In genomic region chr3:141410861-141411771, GRCh38 we compare ENCODE assay signal across 8 cellular contexts. TPM values are rescaled to one million over a fixed set of nuclear protein-coding genes. Genes with fewer than 3 reads are reported as not detected.
DNase-seq lines count a peak whose midpoint lies in the region; ATAC-seq and TF ChIP-seq lines count a peak whose summit lies in the region.

No MANE protein-coding gene starts in this region.

- TF ChIP-seq CTCF in SK-N-SH (IDR thresholded peaks at IDR 0.05) (no peak), colonic mucosa (IDR thresholded peaks at IDR 0.05) (no peak), vagina (IDR thresholded peaks at IDR 0.05) (no peak)

- peak in 1 of 2 donors; percentile 1 for TF ChIP-seq POLR2A in vagina (IDR thresholded peaks at IDR 0.05)

- H3K36me3 ChIP-seq in SK-N-SH (replicated peaks in 1 of 2; ENCODE audit: control insufficient read depth in 1 of 2, insufficient read depth in 2 of 2, low read length in 1 of 2): peaks cover 40 to 62% of the 10 kb centered on the region in 2 experiments
- H3K36me3 ChIP-seq in SK-N-MC (ENCODE audit: insufficient read depth, low read length): peaks cover 44% of the 10 kb centered on the region
- H3K36me3 ChIP-seq in colonic mucosa: no peaks in the 10 kb centered on the region
- H3K36me3 ChIP-seq in mucosa of stomach (ENCODE audit: control insufficient read depth, insufficient read depth, low read length): peaks cover 10% of the 10 kb centered on the region
- H3K36me3 ChIP-seq in vagina: peaks cover 0 to 15% of the 10 kb centered on the region in 2 donors

- no peak overlapping the region for H3K4me3 ChIP-seq in SK-N-SH (ENCODE audit: low read depth in 2 of 2, low read length in 1 of 2)
- no peak overlapping the region for H3K4me3 ChIP-seq in SK-N-MC
- H3K4me3 ChIP-seq in colonic mucosa: no peak overlapping the region
- no peak overlapping the region for H3K4me3 ChIP-seq in mucosa of stomach (ENCODE audit: low read length)
- H3K4me3 ChIP-seq in vagina: no peak overlapping the region

- ATAC-seq in SK-N-SH treated with all-trans-retinoic acid at 6 μM for 48 hours (no peak), GM19395 (IDR thresholded peaks at IDR 0.05; ENCODE audit: unreplicated experiment) (no peak)

- TF ChIP-seq RAD21 in SK-N-SH (IDR thresholded peaks at IDR 0.05; ENCODE audit: low read length): no peak

- peaks cover 71% of the 10 kb centered on the region for H3K79me2 ChIP-seq in SK-N-SH (ENCODE audit: insufficient read depth)

- POLR2A ChIA-PET in SK-N-SH (lab: Yijun Ruan, JAX): no interaction called here

- H3K9me3 ChIP-seq in SK-N-SH: no peaks in the 10 kb centered on the region
- H3K9me3 ChIP-seq in SK-N-MC (ENCODE audit: low read depth, low read length): no peaks in the 10 kb centered on the region
- H3K9me3 ChIP-seq in colonic mucosa: no peaks in the 10 kb centered on the region
- no peaks in the 10 kb centered on the region for H3K9me3 ChIP-seq in mucosa of stomach (ENCODE audit: control insufficient read depth, low read length)
- H3K9me3 ChIP-seq in vagina: no peaks in the 10 kb centered on the region

- peaks cover 31% of the 10 kb centered on the region for H3F3A ChIP-seq in SK-N-SH (replicated peaks; ENCODE audit: insufficient read depth)

- TF ChIP-seq EP300 in SK-N-SH (IDR thresholded peaks at IDR 0.05; ENCODE audit: borderline replicate concordance in 1 of 2, low read depth in 1 of 2, low read length in 1 of 2): no peak

- H4K20me1 ChIP-seq in SK-N-SH (ENCODE audit: insufficient read depth): no peaks in the 10 kb centered on the region

- WGBS in SK-N-SH (ENCODE audit: low lambda C conversion rate): 75% methylated on average over 9 of the region's 9 CpGs

- H3K4me2 ChIP-seq in SK-N-SH: no peak overlapping the region

- H3K9me2 ChIP-seq in SK-N-SH: no peaks in the 10 kb centered on the region

- CTCF ChIA-PET in SK-N-SH (lab: Yijun Ruan, JAX): interaction anchor here (1.1 to 1.5 kb wide), 4 partner anchors 8 to 50 kb away, joined by 3 to 4 read pairs (median 3); no protein-coding TSS in a partner anchor

- H3K27ac ChIP-seq in SK-N-SH (ENCODE audit: low read depth in 2 of 2, low read length in 1 of 2) (peak overlapping the region; percentile 34 to 78), SK-N-MC (peak overlapping the region; percentile 23), colonic mucosa (peak overlapping the region; percentile 85), vagina (peak overlapping the region; percentile 98)

- H3K9ac ChIP-seq in SK-N-SH: 0 out of 2 replicates have a peak overlapping the region, but pooled peaks have one; percentile 6
- H3K9ac ChIP-seq in SK-N-MC (ENCODE audit: insufficient read length): no peak overlapping the region
- peak overlapping the region; percentile 13 to 65 for H3K9ac ChIP-seq in colonic mucosa (ENCODE audit: low read depth in 2 of 2, low read length in 2 of 2)
- peak overlapping the region; percentile 9 for H3K9ac ChIP-seq in mucosa of stomach (ENCODE audit: low read length)

- intact Hi-C loops in colonic mucosa (cut with DNase I): no loop called here
- intact Hi-C loops in vagina (cut with DNase I): loop anchor here (10.0 kb wide), 1 partner anchor 46 kb away; the partner anchor contains the start of gene ZBTB38

- no peaks in the 10 kb centered on the region for H3K27me3 ChIP-seq in SK-N-SH (ENCODE audit: insufficient read depth)
- no peaks in the 10 kb centered on the region for H3K27me3 ChIP-seq in colonic mucosa
- no peaks in the 10 kb centered on the region for H3K27me3 ChIP-seq in mucosa of stomach (ENCODE audit: control insufficient read depth, insufficient read depth, low read length)
- no peaks in the 10 kb centered on the region for H3K27me3 ChIP-seq in vagina

- no peak overlapping the region for H2AFZ ChIP-seq in SK-N-SH (ENCODE audit: low read depth)

- no peak for DNase-seq in SK-N-SH
- no peak for DNase-seq in SK-N-MC (ENCODE audit: low read depth, low spot score)
- DNase-seq in colonic mucosa: peak; percentile 33
- DNase-seq in vagina (ENCODE audit: extremely low spot score in 2 of 2): no peak
- DNase-seq in NCI-H2029 treated with DMSO at 0.1 percent for 48 hours (lab: John Stamatoyannopoulos, UW): no peak

- H3K4me1 ChIP-seq in SK-N-SH (ENCODE audit: control insufficient read depth in 1 of 2, insufficient read depth in 2 of 2, low read depth in 1 of 2, low read length in 1 of 2) (peaks cover 30 to 46% of the 10 kb centered on the region in 2 experiments), colonic mucosa (peaks cover 29% of the 10 kb centered on the region), mucosa of stomach (ENCODE audit: control insufficient read depth, insufficient read depth, low read length) (peaks cover 65% of the 10 kb centered on the region), vagina (peaks cover 92% of the 10 kb centered on the region)

TF ChIP-seq in SK-N-SH, 30 proteins besides CTCF, POLR2A, EP300 and RAD21 (continues in another document):
- TF ChIP-seq USF2 (IDR thresholded peaks at IDR 0.05; ENCODE audit: borderline replicate concordance, low read depth, low read length): no peak
- TF ChIP-seq CHD2 (IDR thresholded peaks at IDR 0.05; ENCODE audit: low read length, partially characterized antibody): no peak
- TF ChIP-seq, protein P1, sequence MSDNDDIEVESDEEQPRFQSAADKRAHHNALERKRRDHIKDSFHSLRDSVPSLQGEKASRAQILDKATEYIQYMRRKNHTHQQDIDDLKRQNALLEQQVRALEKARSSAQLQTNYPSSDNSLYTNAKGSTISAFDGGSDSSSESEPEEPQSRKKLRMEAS (IDR thresholded peaks at IDR 0.05; ENCODE audit: low read depth): no peak
- no peak for TF ChIP-seq RXRA (IDR thresholded peaks at IDR 0.05; ENCODE audit: borderline replicate concordance, low read depth)
- no peak for TF ChIP-seq SMC3 (IDR thresholded peaks at IDR 0.05; ENCODE audit: low read depth, low read length)
- TF ChIP-seq RFX5 (IDR thresholded peaks at IDR 0.05; ENCODE audit: low read length): no peak
- TF ChIP-seq EZH2phosphoT487 (IDR thresholded peaks at IDR 0.05; ENCODE audit: borderline replicate concordance, low read depth): no peak
- TF ChIP-seq FOSL2 (IDR thresholded peaks at IDR 0.05; ENCODE audit: borderline replicate concordance, low read depth): no peak
- no peak for TF ChIP-seq FOXM1 (IDR thresholded peaks at IDR 0.05; ENCODE audit: low read depth)
- TF ChIP-seq YY1 (IDR thresholded peaks at IDR 0.05; ENCODE audit: low read depth): no peak
- TF ChIP-seq GABPA (IDR thresholded peaks at IDR 0.05; ENCODE audit: low read depth): no peak

TF ChIP-seq in SK-N-SH treated with all-trans-retinoic acid at 6 μM for 48 hours, 23 proteins besides CTCF, POLR2A, EP300 and RAD21:
- TF ChIP-seq, protein P2, sequence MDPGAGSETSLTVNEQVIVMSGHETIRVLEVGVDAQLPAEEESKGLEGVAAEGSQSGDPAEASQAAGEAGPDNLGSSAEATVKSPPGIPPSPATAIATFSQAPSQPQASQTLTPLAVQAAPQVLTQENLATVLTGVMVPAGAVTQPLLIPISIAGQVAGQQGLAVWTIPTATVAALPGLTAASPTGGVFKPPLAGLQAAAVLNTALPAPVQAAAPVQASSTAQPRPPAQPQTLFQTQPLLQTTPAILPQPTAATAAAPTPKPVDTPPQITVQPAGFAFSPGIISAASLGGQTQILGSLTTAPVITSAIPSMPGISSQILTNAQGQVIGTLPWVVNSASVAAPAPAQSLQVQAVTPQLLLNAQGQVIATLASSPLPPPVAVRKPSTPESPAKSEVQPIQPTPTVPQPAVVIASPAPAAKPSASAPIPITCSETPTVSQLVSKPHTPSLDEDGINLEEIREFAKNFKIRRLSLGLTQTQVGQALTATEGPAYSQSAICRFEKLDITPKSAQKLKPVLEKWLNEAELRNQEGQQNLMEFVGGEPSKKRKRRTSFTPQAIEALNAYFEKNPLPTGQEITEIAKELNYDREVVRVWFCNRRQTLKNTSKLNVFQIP (CRISPR knock-in tag; IDR thresholded peaks at IDR 0.05; ENCODE audit: borderline replicate concordance, low read depth): no peak
- TF ChIP-seq ZNF70 (CRISPR knock-in tag; IDR thresholded peaks at IDR 0.05): no peak
- TF ChIP-seq GLIS3 (CRISPR knock-in tag; IDR thresholded peaks at IDR 0.05): no peak
- no peak for TF ChIP-seq BACH2 (CRISPR knock-in tag; IDR thresholded peaks at IDR 0.05; ENCODE audit: borderline replicate concordance)
- TF ChIP-seq RARB (CRISPR knock-in tag; IDR thresholded peaks at IDR 0.05): no peak
- no peak for TF ChIP-seq ISL1 (CRISPR knock-in tag; IDR thresholded peaks at IDR 0.05)
- TF ChIP-seq SNAI2 (CRISPR knock-in tag; IDR thresholded peaks at IDR 0.05): no peak
- no peak for TF ChIP-seq CSDC2 (CRISPR knock-in tag; IDR thresholded peaks at IDR 0.05)
- TF ChIP-seq ZFP3 (CRISPR knock-in tag; IDR thresholded peaks at IDR 0.05): no peak
- TF ChIP-seq OSR1 (CRISPR knock-in tag; IDR thresholded peaks at IDR 0.05): no peak

RNA-seq across cellular contexts. Expression of gene ZBTB38, which starts 42.8 kb away (rescaled TPM):
- 10.1 and 11.3 TPM in 2 replicates for polyA plus RNA-seq in SK-N-SH (2012; rRNA removed)
- polyA plus RNA-seq in SK-N-SH (2012; cell fraction: cytosol; rRNA removed): 11.6 and 11.7 TPM in 2 replicates
- polyA plus RNA-seq in SK-N-SH (2012; cell fraction: nucleus; rRNA removed): 20.0 and 21.9 TPM in 2 replicates
- total RNA-seq in colonic mucosa (100 to 1,000 TPM in 1 of 2 donors, 10 to 100 TPM in 1; 95.5 to 112 TPM), vagina (88.6 TPM)

Comparison
In these comparisons a context has a peak if more than half of its experiments do, and no peak if none do; other contexts are left out.
1. H3K27ac ChIP-seq: peak in every context shown above with its lines; median percentile 98 in vagina; 85 in colonic mucosa; 56 in SK-N-SH; 23 in SK-N-MC.